In genomic region chr4:145217339-145217738, GRCh38 we compare ENCODE assay signal across 17 cellular contexts.
"Had no signal": no experiment of that assay in that cellular context is flagged by ENCODE, and none has a peak within 500 bp of the region (broad histone marks: within the 10 kb centered on the region; RNA-seq: fewer than 3 reads in every experiment).

No MANE protein-coding gene starts in this region.

- H3K4me3 Mint-ChIP-seq: activated CD8-positive, alpha-beta T cell treated with anti-CD3 and anti-CD28 coated beads, Interleukin-2, amount 10 ng/mL, durations not matched to agents 7 days and 5 days; activated naive CD4-positive, alpha-beta T cell treated with anti-CD3 and anti-CD28 coated beads, Interleukin-2, amount 10 ng/mL, durations not matched to agents 7 days and 5 days; natural killer cell; stimulated activated memory B cell treated with anti-CD40 and anti-IgM and Interleukin-4, amounts not matched to agents 10 μg/mL and 1 μg/mL and 100 μg/mL, for 72 hours had no signal

- ATAC-seq: activated CD8-positive, alpha-beta T cell treated with anti-CD3 and anti-CD28 coated beads, Interleukin-2, amount 10 ng/mL, durations not matched to agents 7 days and 5 days; left colon; mucosa of descending colon; natural killer cell; right lobe of liver; stimulated activated memory B cell treated with anti-CD40 and anti-IgM and Interleukin-4, amounts not matched to agents 10 μg/mL and 1 μg/mL and 100 μg/mL, for 72 hours had no signal

- H3K27me3 ChIP-seq: cardiac muscle cell, right lobe of liver, spleen, transverse colon had no signal

- H3K27ac ChIP-seq: cardiac muscle cell, right lobe of liver, transverse colon, WERI-Rb-1 had no signal

- DNase-seq: activated CD4-positive, alpha-beta T cell treated with anti-CD3 and anti-CD28 coated beads for 4 hours; activated CD8-positive, alpha-beta T cell treated with anti-CD3 and anti-CD28 coated beads, Interleukin-2, amount 10 ng/mL, durations not matched to agents 7 days and 5 days; activated naive CD4-positive, alpha-beta T cell treated with anti-CD3 and anti-CD28 coated beads, Interleukin-2, amount 10 ng/mL, durations not matched to agents 7 days and 5 days; effector memory CD4-positive, alpha-beta T cell; hypothalamus; left colon; mucosa of descending colon; natural killer cell; nucleus accumbens; right lobe of liver; spleen; stimulated activated CD4-positive, alpha-beta T cell treated with anti-CD3 and anti-CD28 coated beads, Interleukin-1b, Interleukin-23, amount 100 ng/mL, for 48 hours; T1000; transverse colon; WERI-Rb-1 had no signal

- H3K9me3 Mint-ChIP-seq: activated naive CD4-positive, alpha-beta T cell treated with anti-CD3 and anti-CD28 coated beads, Interleukin-2, amount 10 ng/mL, durations not matched to agents 7 days and 5 days; natural killer cell; stimulated activated memory B cell treated with anti-CD40 and anti-IgM and Interleukin-4, amounts not matched to agents 10 μg/mL and 1 μg/mL and 100 μg/mL, for 72 hours had no signal

- H3K4me1 Mint-ChIP-seq: activated naive CD4-positive, alpha-beta T cell treated with anti-CD3 and anti-CD28 coated beads, Interleukin-2, amount 10 ng/mL, durations not matched to agents 7 days and 5 days; natural killer cell had no signal

- H3K36me3 Mint-ChIP-seq: activated naive CD4-positive, alpha-beta T cell treated with anti-CD3 and anti-CD28 coated beads, Interleukin-2, amount 10 ng/mL, durations not matched to agents 7 days and 5 days; natural killer cell; stimulated activated memory B cell treated with anti-CD40 and anti-IgM and Interleukin-4, amounts not matched to agents 10 μg/mL and 1 μg/mL and 100 μg/mL, for 72 hours had no signal

- H3K9me3 ChIP-seq: mucosa of descending colon, right lobe of liver, spleen, transverse colon had no signal

- H3K4me3 ChIP-seq: cardiac muscle cell, mucosa of descending colon, right lobe of liver, spleen, transverse colon had no signal

- H3K27ac Mint-ChIP-seq: activated CD8-positive, alpha-beta T cell treated with anti-CD3 and anti-CD28 coated beads, Interleukin-2, amount 10 ng/mL, durations not matched to agents 7 days and 5 days; activated naive CD4-positive, alpha-beta T cell treated with anti-CD3 and anti-CD28 coated beads, Interleukin-2, amount 10 ng/mL, durations not matched to agents 7 days and 5 days; natural killer cell; stimulated activated memory B cell treated with anti-CD40 and anti-IgM and Interleukin-4, amounts not matched to agents 10 μg/mL and 1 μg/mL and 100 μg/mL, for 72 hours had no signal

- H3K4me1 ChIP-seq: right lobe of liver, transverse colon had no signal

- H3K36me3 ChIP-seq: cardiac muscle cell, right lobe of liver, spleen, transverse colon, WERI-Rb-1 had no signal
